In the genomic region with DNA sequence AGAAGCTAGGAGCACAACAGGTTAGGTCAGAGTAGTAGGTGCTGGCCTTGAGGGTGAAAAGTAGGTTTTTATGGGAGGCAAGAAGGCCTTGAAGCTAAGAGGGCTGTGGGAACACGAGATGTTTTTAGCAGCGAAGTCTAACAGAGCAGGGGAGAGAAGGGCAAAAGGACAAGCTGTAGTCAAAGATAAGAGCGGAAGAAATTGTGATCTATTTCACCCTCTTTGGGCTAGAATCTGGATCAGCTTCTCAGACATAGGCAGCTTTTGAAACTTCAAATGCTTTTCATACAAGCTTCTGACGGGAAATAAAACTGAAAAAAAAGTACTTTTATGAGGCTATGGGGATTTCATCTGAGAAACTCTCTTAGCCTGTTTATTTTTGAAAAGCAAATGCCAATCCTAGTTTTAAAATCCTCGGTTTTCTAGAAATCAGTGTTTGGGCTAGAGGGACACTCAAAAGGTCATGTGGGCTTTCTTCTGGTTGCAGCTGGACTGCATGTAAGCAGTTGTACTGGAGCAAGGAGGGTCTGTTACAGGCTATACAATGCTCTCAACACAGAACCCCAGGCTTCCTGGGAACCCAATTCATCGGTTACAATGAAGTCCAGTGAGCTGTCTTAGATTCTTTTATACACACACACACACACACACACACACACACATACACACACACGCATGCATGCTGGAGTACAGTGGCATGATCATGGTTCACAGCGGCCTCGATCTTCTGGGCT, we compare ENCODE assay signal across 12 cellular contexts.
A peak's percentile ranks its signal among the peaks of the same experiment; 100 is the strongest.
DNase-seq lines count a peak whose midpoint lies in the region; ATAC-seq, FAIRE-seq and TF ChIP-seq lines count a peak whose summit lies in the region.
"Had no signal": no experiment of that assay in that cellular context is flagged by ENCODE, and none has a peak within 500 bp of the region (broad histone marks: within the 10 kb centered on the region; RNA-seq: fewer than 3 reads in every experiment).

No MANE protein-coding gene starts in this region.

- H3K36me3 ChIP-seq in heart left ventricle (peaks cover 0 to 21% (median 6%) of the 10 kb centered on the region in 9 donors), K562 (ENCODE audit: control insufficient read depth, insufficient read depth, low read length) (peaks cover 51% of the 10 kb centered on the region; the same call in 2 of the 3 replicates), mucosa of descending colon (ENCODE audit: low read depth) (no peaks in the 10 kb centered on the region)
- peaks cover 0 to 4% (median 0%) of the 10 kb centered on the region in 3 experiments for H3K36me3 ChIP-seq in naive thymus-derived CD4-positive, alpha-beta T cell (ENCODE audit: control insufficient read depth in 2 of 3, insufficient read depth in 3 of 3, low read length in 3 of 3)

- H3K9ac ChIP-seq in K562 (ENCODE audit: insufficient read depth in 1 of 2, low read depth in 2 of 2, low read length in 2 of 2), result no peak overlapping the region; a peak in 1 of 4 replicates
- H3K9ac ChIP-seq: KMS-11 had no signal

- no peak for ATAC-seq in heart left ventricle
- peak; percentile 70 for ATAC-seq in K562
- no peak for ATAC-seq in naive thymus-derived CD4-positive, alpha-beta T cell
- no peak for ATAC-seq in mucosa of descending colon

- no peak for TF ChIP-seq CTCF in heart left ventricle (IDR thresholded peaks at IDR 0.05)
- TF ChIP-seq CTCF in K562 (IDR thresholded peaks at IDR 0.05 in 2 of 3, conservative IDR thresholded peaks at IDR 0.05 in 1 of 3; ENCODE audit: insufficient read depth in 2 of 3, low read depth in 1 of 3, low read length in 3 of 3), result no peak
- no peak for TF ChIP-seq CTCF in type B pancreatic cell (conservative IDR thresholded peaks at IDR 0.05)
- no peak for TF ChIP-seq CTCF in mucosa of descending colon (IDR thresholded peaks at IDR 0.05)

- H3K9me1 ChIP-seq in K562 (ENCODE audit: control insufficient read depth, insufficient read depth, low read length), result no peaks in the 10 kb centered on the region

- peaks cover 80 to 92% (median 86%) of the 10 kb centered on the region in 7 donors for H3K4me1 Mint-ChIP-seq in naive thymus-derived CD4-positive, alpha-beta T cell
- peaks cover 66% of the 10 kb centered on the region for H3K4me1 Mint-ChIP-seq in type B pancreatic cell (ENCODE audit: unreplicated experiment)

- H3K27ac Mint-ChIP-seq in naive thymus-derived CD4-positive, alpha-beta T cell, result peak overlapping the region; percentile 71 to 99 (median 91)
- peak overlapping the region; percentile 21 for H3K27ac Mint-ChIP-seq in type B pancreatic cell

- H3K27ac ChIP-seq in heart left ventricle (peak overlapping the region; percentile 15 to 93 (median 90)), K562 (ENCODE audit: extremely low read depth, low read depth, low read length) (no peak overlapping the region)
- H3K27ac ChIP-seq in naive thymus-derived CD4-positive, alpha-beta T cell (ENCODE audit: low read depth, low read length), result peak overlapping the region; percentile 64
- H3K27ac ChIP-seq: KMS-11 had no signal

- H3K4me2 ChIP-seq in K562 (ENCODE audit: insufficient read depth, low read length), result no peak overlapping the region
- H3K4me2 ChIP-seq: KMS-11 had no signal

- H2AFZ ChIP-seq in K562 (ENCODE audit: low read depth, low read length), result no peak overlapping the region

- TF ChIP-seq RAD21 in K562 (CRISPR knock-in tag; conservative IDR thresholded peaks at IDR 0.05 in 1 of 2, IDR thresholded peaks at IDR 0.05 in 1 of 2), result no peak

- peak; percentile 65 for FAIRE-seq in K562 (lab: Jason Lieb, UNC)

- TF ChIP-seq POLR2A in heart left ventricle (IDR thresholded peaks at IDR 0.05) (no peak), K562 (conservative IDR thresholded peaks at IDR 0.05) (no peak)

- H3K4me3 ChIP-seq in heart left ventricle, result no peak overlapping the region
- no peak overlapping the region for H3K4me3 ChIP-seq in K562
- no peak overlapping the region for H3K4me3 ChIP-seq in naive thymus-derived CD4-positive, alpha-beta T cell (ENCODE audit: low read length)
- H3K4me3 ChIP-seq in mucosa of descending colon, result no peak overlapping the region

- 58 to 70% (median 60%) methylated on average over 8 to 9 of the region's 9 CpGs for WGBS in heart left ventricle, 4 donors
- WGBS in K562 (ENCODE audit: insufficient coverage, low coverage, missing lambda C conversion rate), result 55% methylated on average over 9 of the region's 9 CpGs

- H3K9me3 ChIP-seq in heart left ventricle (no peaks in the 10 kb centered on the region), K562 (replicated peaks; ENCODE audit: control insufficient read depth, insufficient read depth, low read depth, low read length) (no peaks in the 10 kb centered on the region), mucosa of descending colon (no peaks in the 10 kb centered on the region)
- no peaks in the 10 kb centered on the region for H3K9me3 ChIP-seq in naive thymus-derived CD4-positive, alpha-beta T cell (ENCODE audit: control insufficient read depth in 2 of 3, low read length in 3 of 3)
- H3K9me3 ChIP-seq: BE2C had no signal

- BruUV-seq in K562 (replicated peaks; lab: Mats Ljungman, UMichigan), result no TSS peak

- peak overlapping the region; percentile 10 to 97 (median 72) for H3K4me3 Mint-ChIP-seq in naive thymus-derived CD4-positive, alpha-beta T cell
- H3K4me3 Mint-ChIP-seq in type B pancreatic cell, result no peak overlapping the region

- H4K20me1 ChIP-seq in K562 (replicated peaks; ENCODE audit: control insufficient read depth, insufficient read depth, low read length), result peaks cover 20% of the 10 kb centered on the region; the same call in 1 of the 2 replicates

- peaks cover 0 to 10% (median 0%) of the 10 kb centered on the region in 5 donors for H3K27me3 Mint-ChIP-seq in naive thymus-derived CD4-positive, alpha-beta T cell
- no peaks in the 10 kb centered on the region for H3K27me3 Mint-ChIP-seq in type B pancreatic cell

- CTCF ChIA-PET in K562 (lab: Yijun Ruan, JAX; ENCODE audit: low intra/inter-chr PET ratio), result interaction anchor here (0.6 kb wide), 1 partner anchor 14 kb away, joined by 4 read pairs; no protein-coding TSS in a partner anchor
- CTCF ChIA-PET in naive thymus-derived CD4-positive, alpha-beta T cell (lab: Charles Lee), result interaction anchor here (0.6 to 2.6 kb wide), 8 partner anchors 7 to 293 kb away, joined by 3 to 18 read pairs (median 4); no protein-coding TSS in a partner anchor

- TF ChIP-seq EP300 in K562 (IDR thresholded peaks at IDR 0.05; ENCODE audit: low read length), result no peak

- DNase-seq in heart left ventricle (no peak), cardiac septum (ENCODE audit: low spot score) (no peak), K562 (ENCODE audit: extremely low read depth in 1 of 4, low spot score in 3 of 4) (peak in 2 of 4 experiments; percentile 23 to 42), type B pancreatic cell (ENCODE audit: extremely low spot score, unreplicated experiment) (no peak), mucosa of descending colon (no peak), NCI-H82 treated with DMSO at 0.1 percent for 48 hours (lab: John Stamatoyannopoulos, UW; ENCODE audit: unreplicated experiment) (no peak), DMS53 treated with DMSO at 0.1 percent for 48 hours (lab: John Stamatoyannopoulos, UW; ENCODE audit: unreplicated experiment) (no peak)
- peak in 4 of 9 donors; percentile 34 to 51 (median 39) for DNase-seq in naive thymus-derived CD4-positive, alpha-beta T cell
- DNase-seq: BE2C; effector CD8-positive, alpha-beta T cell; SHP77 treated with DMSO at 0.1 percent for 48 hours had no signal

- POLR2A ChIA-PET in K562 (lab: Yijun Ruan, JAX), result interaction anchor here (0.7 to 1.8 kb wide), 5 partner anchors 9 to 174 kb away, joined by 3 to 5 read pairs (median 3); no protein-coding TSS in a partner anchor
- POLR2A ChIA-PET in naive thymus-derived CD4-positive, alpha-beta T cell (lab: Charles Lee), result interaction anchor here (0.6 to 13.8 kb wide), 7 partner anchors 11 to 172 kb away, joined by 3 to 177 read pairs (median 4); no protein-coding TSS in a partner anchor

- in situ Hi-C loops in K562 (cut with MboI), result no loop called here

- H3K4me1 ChIP-seq in heart left ventricle (peaks cover 5 to 98% (median 78%) of the 10 kb centered on the region in 12 donors), K562 (replicated peaks in 1 of 2; ENCODE audit: control insufficient read depth in 2 of 2, insufficient read depth in 2 of 2, low read length in 2 of 2) (peaks cover 7 to 15% of the 10 kb centered on the region in 2 experiments; a peak in 4 of 5 replicates), mucosa of descending colon (ENCODE audit: low read depth) (peaks cover 14% of the 10 kb centered on the region)
- peaks cover 53 to 85% of the 10 kb centered on the region in 2 donors for H3K4me1 ChIP-seq in naive thymus-derived CD4-positive, alpha-beta T cell (ENCODE audit: control insufficient read depth in 2 of 2, insufficient read depth in 2 of 2, low read length in 2 of 2)

- H3K79me2 ChIP-seq in K562 (ENCODE audit: control insufficient read depth, insufficient read depth, low read length), result peaks cover 1% of the 10 kb centered on the region; the same call in 1 of the 3 replicates

- H3K9me3 Mint-ChIP-seq in naive thymus-derived CD4-positive, alpha-beta T cell, result no peaks in the 10 kb centered on the region
- H3K9me3 Mint-ChIP-seq in type B pancreatic cell, result no peaks in the 10 kb centered on the region

- peaks cover 0 to 34% (median 6%) of the 10 kb centered on the region in 5 donors for H3K36me3 Mint-ChIP-seq in naive thymus-derived CD4-positive, alpha-beta T cell
- peaks cover 13% of the 10 kb centered on the region for H3K36me3 Mint-ChIP-seq in type B pancreatic cell

- intact Hi-C loops in heart left ventricle (cut with DNase I), result no loop called here
- intact Hi-C loops in cardiac septum (cut with DNase I), result no loop called here
- intact Hi-C loops in K562 (cut with micrococcal nuclease), result no loop called here
- intact Hi-C loops in naive thymus-derived CD4-positive, alpha-beta T cell (cut with micrococcal nuclease), result no loop called here
- intact Hi-C loops in mucosa of descending colon (cut with DNase I, micrococcal nuclease), result no loop called here

- H3K27me3 ChIP-seq in heart left ventricle (no peaks in the 10 kb centered on the region), K562 (ENCODE audit: control insufficient read depth in 2 of 2, insufficient read depth in 2 of 2, low read length in 2 of 2) (no peaks in the 10 kb centered on the region)
- no peaks in the 10 kb centered on the region for H3K27me3 ChIP-seq in naive thymus-derived CD4-positive, alpha-beta T cell (ENCODE audit: control insufficient read depth in 2 of 2, insufficient read depth in 2 of 2, low read length in 2 of 2)
- H3K27me3 ChIP-seq: BE2C had no signal
